Comparison of ENCODE assay signal across 30 cellular contexts in the genomic region with DNA sequence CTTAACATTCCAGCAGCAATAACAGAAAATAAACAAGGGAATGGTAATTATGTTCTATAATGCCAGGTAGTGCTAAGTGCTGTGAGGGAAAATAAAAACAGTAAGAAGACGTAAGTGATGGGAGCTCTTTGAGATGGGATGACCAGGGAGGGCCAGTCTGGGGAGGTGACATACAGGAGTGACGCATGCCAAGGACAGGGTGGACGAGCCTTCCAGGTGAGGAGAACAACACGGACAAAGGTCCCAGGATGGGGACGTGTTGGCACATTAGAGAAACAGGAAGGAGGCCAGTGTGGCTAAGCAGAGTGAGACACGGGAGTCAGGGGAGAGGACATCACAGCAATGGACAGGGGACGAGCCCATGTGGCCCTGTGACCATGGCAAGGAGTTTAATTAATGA. TPM values are rescaled to one million over a fixed set of nuclear protein-coding genes. Genes with fewer than 3 reads are reported as not detected.
"Had no signal": no experiment of that assay in that cellular context is flagged by ENCODE, and none has a peak within 500 bp of the region (broad histone marks: within the 10 kb centered on the region; RNA-seq: fewer than 3 reads in every experiment).

No MANE protein-coding gene starts in this region.

- H3K4me1 Mint-ChIP-seq: naive B cell; natural killer cell; stimulated activated memory B cell treated with anti-CD40 and anti-IgM and Interleukin-4, amounts not matched to agents 10 μg/mL and 1 μg/mL and 100 μg/mL, for 72 hours had no signal

- ATAC-seq: natural killer cell; stimulated activated memory B cell treated with anti-CD40 and anti-IgM and Interleukin-4, amounts not matched to agents 10 μg/mL and 1 μg/mL and 100 μg/mL, for 72 hours; stimulated activated naive CD8-positive, alpha-beta T cell treated with anti-CD3 and anti-CD28 coated beads, Interleukin-15, amount 100 ng/mL, for 72 hours had no signal

- H3K4me3 ChIP-seq: hepatocyte, lung, ovary, right atrium auricular region, right lobe of liver, smooth muscle cell, transverse colon, upper lobe of left lung had no signal

- H3K4me3 Mint-ChIP-seq: mesothelial cell of epicardium; naive B cell; natural killer cell; nephron progenitor cell; stimulated activated memory B cell treated with anti-CD40 and anti-IgM and Interleukin-4, amounts not matched to agents 10 μg/mL and 1 μg/mL and 100 μg/mL, for 72 hours; stimulated activated naive CD8-positive, alpha-beta T cell treated with anti-CD3 and anti-CD28 coated beads, Interleukin-15, amount 100 ng/mL, for 72 hours had no signal

- H3K79me2 ChIP-seq: hepatocyte had no signal

- H3K27me3 ChIP-seq: hepatocyte, ovary, right atrium auricular region, right lobe of liver, transverse colon, upper lobe of left lung had no signal

- H3K36me3 ChIP-seq: ovary, right atrium auricular region, right lobe of liver, transverse colon, upper lobe of left lung had no signal

- H3K4me2 ChIP-seq: hepatocyte, smooth muscle cell had no signal

- H3K36me3 Mint-ChIP-seq: mesothelial cell of epicardium; naive B cell; natural killer cell; stimulated activated memory B cell treated with anti-CD40 and anti-IgM and Interleukin-4, amounts not matched to agents 10 μg/mL and 1 μg/mL and 100 μg/mL, for 72 hours had no signal

- DNase-seq: islet precursor cell; mesendoderm; naive B cell; natural killer cell; nephron progenitor cell; ovary; right lobe of liver; stimulated activated CD4-positive, alpha-beta T cell treated with anti-CD3 and anti-CD28 coated beads, Interleukin-1b, Interleukin-23, amount 100 ng/mL, for 48 hours; stimulated activated CD4-positive, alpha-beta T cell treated with anti-CD3 and anti-CD28 coated beads, Interleukin-2, amount 100 ng/mL, for 48 hours; stimulated activated CD4-positive, alpha-beta T cell treated with anti-CD3 and anti-CD28 coated beads, Interleukin-4, amount 100 ng/mL, for 4 hours; stimulated activated CD8-positive, alpha-beta memory T cell treated with anti-CD3 and anti-CD28 coated beads, Interleukin-4, amount 100 ng/mL, for 48 hours; stimulated activated naive CD4-positive, alpha-beta T cell treated with Interleukin-2 at 50 U/mL for 16 hours; stimulated activated naive CD8-positive, alpha-beta T cell treated with anti-CD3 and anti-CD28 coated beads, Interleukin-15, amount 100 ng/mL, for 72 hours; substantia nigra; transverse colon; upper lobe of left lung had no signal

- H3K27ac ChIP-seq: hepatocyte, ovary, right lobe of liver, transverse colon, upper lobe of left lung had no signal

- H3K9me3 Mint-ChIP-seq: mesothelial cell of epicardium; naive B cell; natural killer cell; nephron progenitor cell; stimulated activated memory B cell treated with anti-CD40 and anti-IgM and Interleukin-4, amounts not matched to agents 10 μg/mL and 1 μg/mL and 100 μg/mL, for 72 hours; stimulated activated naive CD8-positive, alpha-beta T cell treated with anti-CD3 and anti-CD28 coated beads, Interleukin-15, amount 100 ng/mL, for 72 hours had no signal

- H3K27ac Mint-ChIP-seq: mesothelial cell of epicardium; naive B cell; natural killer cell; nephron progenitor cell; progenitor cell of endocrine pancreas; stimulated activated memory B cell treated with anti-CD40 and anti-IgM and Interleukin-4, amounts not matched to agents 10 μg/mL and 1 μg/mL and 100 μg/mL, for 72 hours; stimulated activated naive CD8-positive, alpha-beta T cell treated with anti-CD3 and anti-CD28 coated beads, Interleukin-15, amount 100 ng/mL, for 72 hours had no signal

- H3K9me3 ChIP-seq: ovary, right atrium auricular region, right lobe of liver, transverse colon, upper lobe of left lung had no signal

- H2AFZ ChIP-seq: hepatocyte had no signal

- H3K4me1 ChIP-seq: transverse colon had no signal

RNA-seq across cellular contexts. Expression of gene LRRC52, which starts 11.7 kb away (rescaled TPM):
- total RNA-seq: hepatocyte, kidney epithelial cell, lower leg skin, lung, mesothelial cell of epicardium, mononuclear cell, natural killer cell, omental fat pad, ovary, progenitor cell of endocrine pancreas, pulmonary artery endothelial cell, renal cortical epithelial cell, right atrium auricular region, right lobe of liver, smooth muscle cell, temporal lobe, transverse colon had no signal
